Comparison of ENCODE assay signal across 9 cellular contexts in genomic region chr1:110675060-110675791, GRCh38. TPM values are rescaled to one million over a fixed set of nuclear protein-coding genes. Genes with fewer than 3 reads are reported as not detected.
A peak's percentile ranks its signal among the peaks of the same experiment; 100 is the strongest.
DNase-seq lines count a peak whose midpoint lies in the region; ATAC-seq lines count a peak whose summit lies in the region.
"Had no signal": no experiment of that assay in that cellular context is flagged by ENCODE, and none has a peak within 500 bp of the region (broad histone marks: within the 10 kb centered on the region; RNA-seq: fewer than 3 reads in every experiment).

No MANE protein-coding gene starts in this region.

- H3K9me3 ChIP-seq in iPS DF 6.9 (ENCODE audit: control insufficient read depth, insufficient read depth, low read length), result no peaks in the 10 kb centered on the region
- no peaks in the 10 kb centered on the region for H3K9me3 ChIP-seq in skeletal muscle satellite cell (replicated peaks; ENCODE audit: low read length)

- peak overlapping the region; percentile 69 for H3K4me3 ChIP-seq in H7 (ENCODE audit: insufficient read depth, low read depth, low read length)
- peak overlapping the region; percentile 61; the same call in 1 of the 2 replicates for H3K4me3 ChIP-seq in iPS DF 6.9 (ENCODE audit: low read length)
- H3K4me3 ChIP-seq in skeletal muscle satellite cell (ENCODE audit: low read length), result no peak overlapping the region

- POLR2A ChIA-PET in activated CD8-positive, alpha-beta T cell treated with anti-CD3 and anti-CD28 coated beads, Interleukin-2, amount 10 ng/mL, durations not matched to agents 7 days and 5 days (lab: Charles Lee), result interaction anchor here (2.8 to 7.0 kb wide), 7 partner anchors 28 to 199 kb away, joined by 13 to 118 read pairs (median 47); partner anchors contain the start of gene CD53

- H3K9ac ChIP-seq in skeletal muscle satellite cell (ENCODE audit: low read depth, low read length), result no peak overlapping the region

- peaks cover 45% of the 10 kb centered on the region for H3K36me3 Mint-ChIP-seq in activated CD8-positive, alpha-beta T cell treated with anti-CD3 and anti-CD28 coated beads, Interleukin-2, amount 10 ng/mL, durations not matched to agents 7 days and 5 days (ENCODE audit: low read depth)

- ATAC-seq in activated CD8-positive, alpha-beta T cell treated with anti-CD3 and anti-CD28 coated beads, Interleukin-2, amount 10 ng/mL, durations not matched to agents 7 days and 5 days, result peak; percentile 1
- no peak for ATAC-seq in GM18873 (IDR thresholded peaks at IDR 0.05; ENCODE audit: low FRiP score, unreplicated experiment)

- peak overlapping the region; percentile 54 for H3K4me2 ChIP-seq in skeletal muscle satellite cell (ENCODE audit: low read length)

- peaks cover 29% of the 10 kb centered on the region for H3K4me1 Mint-ChIP-seq in activated CD8-positive, alpha-beta T cell treated with anti-CD3 and anti-CD28 coated beads, Interleukin-2, amount 10 ng/mL, durations not matched to agents 7 days and 5 days (ENCODE audit: low read depth)

- no peaks in the 10 kb centered on the region for H3K27me3 Mint-ChIP-seq in activated CD8-positive, alpha-beta T cell treated with anti-CD3 and anti-CD28 coated beads, Interleukin-2, amount 10 ng/mL, durations not matched to agents 7 days and 5 days (ENCODE audit: low read depth)

- no peak for DNase-seq in H7
- DNase-seq in activated CD8-positive, alpha-beta T cell treated with anti-CD3 and anti-CD28 coated beads, Interleukin-2, amount 10 ng/mL, durations not matched to agents 7 days and 5 days, result no peak
- DNase-seq in iPS DF 6.9 (ENCODE audit: low read depth, low spot score), result no peak
- DNase-seq in glomerular visceral epithelial cell (ENCODE audit: extremely low spot score), result no peak
- DNase-seq in NCI-H226, result no peak
- no peak for DNase-seq in amygdala (lab: John Stamatoyannopoulos, UW)
- DNase-seq: foreskin melanocyte had no signal

- CTCF ChIA-PET in activated CD8-positive, alpha-beta T cell treated with anti-CD3 and anti-CD28 coated beads, Interleukin-2, amount 10 ng/mL, durations not matched to agents 7 days and 5 days (lab: Charles Lee), result interaction anchor here (1.1 to 8.4 kb wide), 5 partner anchors 27 to 90 kb away, joined by 3 to 60 read pairs (median 26); no protein-coding TSS in a partner anchor

- no peaks in the 10 kb centered on the region for H3K9me3 Mint-ChIP-seq in activated CD8-positive, alpha-beta T cell treated with anti-CD3 and anti-CD28 coated beads, Interleukin-2, amount 10 ng/mL, durations not matched to agents 7 days and 5 days (ENCODE audit: insufficient read depth)

- H3K27me3 ChIP-seq in H7 (ENCODE audit: control insufficient read depth, insufficient read depth, low read length), result peaks cover 73% of the 10 kb centered on the region
- peaks cover 27% of the 10 kb centered on the region for H3K27me3 ChIP-seq in iPS DF 6.9 (ENCODE audit: control insufficient read depth, insufficient read depth, low read length)
- peaks cover 51% of the 10 kb centered on the region for H3K27me3 ChIP-seq in skeletal muscle satellite cell (ENCODE audit: control insufficient read depth, insufficient read depth, low read length)

- H3K4me3 Mint-ChIP-seq in activated CD8-positive, alpha-beta T cell treated with anti-CD3 and anti-CD28 coated beads, Interleukin-2, amount 10 ng/mL, durations not matched to agents 7 days and 5 days, result peak overlapping the region; percentile 95

- H3K4me1 ChIP-seq in iPS DF 6.9 (ENCODE audit: control insufficient read depth, insufficient read depth, low read length), result no peaks in the 10 kb centered on the region
- H3K4me1 ChIP-seq in skeletal muscle satellite cell (ENCODE audit: control insufficient read depth, insufficient read depth, low read length), result no peaks in the 10 kb centered on the region

- H3K36me3 ChIP-seq in H7 (replicated peaks; ENCODE audit: control insufficient read depth, insufficient read depth, low read length) (no peaks in the 10 kb centered on the region), iPS DF 6.9 (ENCODE audit: control insufficient read depth, insufficient read depth, low read length) (no peaks in the 10 kb centered on the region), skeletal muscle satellite cell (ENCODE audit: insufficient read depth, low read length) (no peaks in the 10 kb centered on the region)

- no CpG with 5 or more reads among the region's 57 CpGs for WGBS in iPS DF 6.9 (ENCODE audit: insufficient coverage, insufficient read length)

- H3K27ac Mint-ChIP-seq in activated CD8-positive, alpha-beta T cell treated with anti-CD3 and anti-CD28 coated beads, Interleukin-2, amount 10 ng/mL, durations not matched to agents 7 days and 5 days, result peak overlapping the region; percentile 73

- H3K27ac ChIP-seq in iPS DF 6.9 (ENCODE audit: low read length), result no peak overlapping the region

RNA-seq across cellular contexts. Expression of gene KCNA3, which starts 0.5 kb away (rescaled TPM):
- total RNA-seq in H7 (2014; rRNA removed; shearing (Covaris generic)), result 0.48 and 0.59 TPM in 2 replicates
- total RNA-seq in activated CD8-positive, alpha-beta T cell treated with anti-CD3 and anti-CD28 coated beads, Interleukin-2, amount 10 ng/mL, durations not matched to agents 7 days and 5 days, result 10 to 100 TPM; 49.0 to 49.3 TPM
- not detected in 2 replicates for total RNA-seq in skeletal muscle satellite cell (2012; rRNA removed)

Comparison
In these comparisons a context has a peak if more than half of its experiments do, and no peak if none do; other contexts are left out.
1. RNA of gene KCNA3, which starts 0.5 kb away (total RNA-seq): 49.0 to 49.3 TPM in activated CD8-positive, alpha-beta T cell treated with anti-CD3 and anti-CD28 coated beads, Interleukin-2, amount 10 ng/mL, durations not matched to agents 7 days and 5 days; 0.48 to 0.59 TPM in H7; every median in the first group is over 10 times any median in the second.